ENCODE assay signal across 1 cellular context in the genomic region with DNA sequence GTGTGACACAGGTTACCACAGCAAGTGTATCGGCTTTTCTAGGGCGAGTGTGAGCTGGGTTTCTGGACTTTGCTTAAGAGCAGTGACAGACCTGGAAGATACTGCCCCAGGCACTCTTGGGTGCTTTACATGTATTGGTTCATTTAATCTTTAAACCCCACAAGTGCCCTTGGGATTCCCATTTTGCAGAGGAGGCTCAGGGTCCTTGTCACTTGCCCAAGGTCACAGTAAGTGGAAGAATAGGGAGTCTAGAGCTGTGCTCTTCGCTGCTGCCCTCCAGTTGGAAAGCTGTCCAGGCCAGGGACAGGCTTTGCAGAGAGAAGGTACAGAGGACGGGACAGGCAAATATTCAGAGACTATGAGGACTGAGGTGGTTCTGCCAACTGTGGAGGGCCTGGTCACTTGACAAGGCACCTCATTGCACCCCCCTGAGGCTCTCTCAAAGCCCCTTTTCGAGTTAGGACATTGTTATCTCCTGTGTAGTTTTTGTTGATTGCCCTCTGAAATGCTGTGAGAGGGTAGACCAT.
TF ChIP-seq lines count a peak whose summit lies in the region.

No MANE protein-coding gene starts in this region.

TF ChIP-seq in endothelial cell of umbilical vein, 7 proteins besides CTCF, POLR2A, EP300 and RAD21:
- TF ChIP-seq POLR2AphosphoS5 (IDR thresholded peaks at IDR 0.05; ENCODE audit: insufficient read depth, low read depth, low read length) (no peak), EZH2 (IDR thresholded peaks at IDR 0.05; ENCODE audit: borderline replicate concordance, low read depth, low read length, severe bottlenecking) (no peak), GATA2 (IDR thresholded peaks at IDR 0.05; ENCODE audit: insufficient read depth, insufficient read length, low read depth, low read length) (no peak), JUN (IDR thresholded peaks at IDR 0.05; ENCODE audit: borderline replicate concordance, insufficient read depth, insufficient read length, low read depth) (no peak), MYC (IDR thresholded peaks at IDR 0.05; ENCODE audit: low read depth, low read length) (no peak), FOS (IDR thresholded peaks at IDR 0.05; ENCODE audit: borderline replicate concordance, insufficient read depth, low read length) (no peak)
- TF ChIP-seq, protein P1, sequence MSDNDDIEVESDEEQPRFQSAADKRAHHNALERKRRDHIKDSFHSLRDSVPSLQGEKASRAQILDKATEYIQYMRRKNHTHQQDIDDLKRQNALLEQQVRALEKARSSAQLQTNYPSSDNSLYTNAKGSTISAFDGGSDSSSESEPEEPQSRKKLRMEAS (IDR thresholded peaks at IDR 0.05; ENCODE audit: insufficient read depth, insufficient read length): no peak
